20 cellular contexts compared by ENCODE assay signal in the genomic region with DNA sequence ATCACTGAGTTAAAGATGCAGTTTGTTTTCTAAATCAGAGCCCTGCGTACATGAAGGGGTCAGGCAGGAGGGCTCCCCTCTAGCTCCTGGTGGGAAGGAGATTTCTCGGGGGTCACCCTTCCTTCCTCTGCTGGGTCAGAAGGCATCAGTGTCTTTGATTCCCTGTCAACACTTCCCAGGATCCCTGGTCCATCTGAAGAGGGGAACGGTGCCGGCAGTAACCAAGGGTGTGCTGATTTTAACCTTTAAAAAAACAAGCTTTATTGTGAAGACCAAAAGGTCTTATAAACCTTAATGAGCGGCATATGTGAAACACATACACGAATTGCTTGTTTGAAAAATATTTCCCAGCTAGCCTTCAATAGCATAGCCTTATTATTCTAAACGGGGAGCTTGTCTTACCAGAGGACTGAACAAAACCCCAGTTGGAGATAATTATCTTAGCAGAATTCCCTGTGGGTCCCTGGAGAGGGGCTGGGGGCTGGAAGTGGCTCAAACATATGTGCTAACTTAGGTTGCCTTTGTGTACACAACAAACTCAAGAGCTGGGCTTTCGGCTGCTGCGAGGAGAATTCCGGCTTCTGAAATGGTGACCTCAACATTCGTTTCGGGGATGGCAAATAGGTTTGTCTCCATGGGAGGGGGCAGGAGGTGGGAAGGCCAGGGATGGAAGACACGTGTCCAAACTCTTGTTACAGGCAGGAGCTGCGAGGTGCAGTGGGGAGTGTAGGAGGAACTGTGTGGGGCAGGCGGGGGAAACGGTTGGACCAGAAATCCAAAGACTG.
"Had no signal": no experiment of that assay in that cellular context is flagged by ENCODE, and none has a peak within 500 bp of the region (broad histone marks: within the 10 kb centered on the region; RNA-seq: fewer than 3 reads in every experiment).

No MANE protein-coding gene starts in this region.

- ATAC-seq: activated CD8-positive, alpha-beta T cell treated with anti-CD3 and anti-CD28 coated beads, Interleukin-2, amount 10 ng/mL, durations not matched to agents 7 days and 5 days; left lobe of liver; pancreas; stimulated activated effector memory CD8-positive, alpha-beta T cell treated with anti-CD3 and anti-CD28 coated beads, Interleukin-12 subunit alpha, Interleukin-12 subunit beta, amount 100 ng/mL, for 72 hours; upper lobe of right lung had no signal

- H3K36me3 Mint-ChIP-seq: brain; stimulated activated effector memory CD8-positive, alpha-beta T cell treated with anti-CD3 and anti-CD28 coated beads, Interleukin-12 subunit alpha, Interleukin-12 subunit beta, amount 100 ng/mL, for 72 hours had no signal

- H3K4me3 Mint-ChIP-seq: activated CD4-positive, alpha-beta T cell treated with anti-CD3 and anti-CD28 coated beads, Interleukin-2, amount 10 ng/mL, durations not matched to agents 24 days and 14 days; activated CD8-positive, alpha-beta T cell treated with anti-CD3 and anti-CD28 coated beads, Interleukin-2, amount 10 ng/mL, durations not matched to agents 7 days and 5 days; activated naive CD4-positive, alpha-beta T cell treated with anti-CD3 and anti-CD28 coated beads for 36 hours; activated T-cell treated with anti-CD3 and anti-CD28 coated beads, Interleukin-2, amount 50 U/mL, for 24 hours; central memory CD8-positive, alpha-beta T cell; stimulated activated effector memory CD8-positive, alpha-beta T cell treated with anti-CD3 and anti-CD28 coated beads, Interleukin-12 subunit alpha, Interleukin-12 subunit beta, amount 100 ng/mL, for 72 hours had no signal

- DNase-seq: activated CD4-positive, alpha-beta T cell treated with anti-CD3 and anti-CD28 coated beads, Interleukin-2, amount 10 ng/mL, durations not matched to agents 24 days and 14 days; activated CD8-positive, alpha-beta T cell treated with anti-CD3 and anti-CD28 coated beads, Interleukin-2, amount 10 ng/mL, durations not matched to agents 7 days and 5 days; activated naive CD4-positive, alpha-beta T cell treated with anti-CD3 and anti-CD28 coated beads for 36 hours; activated T-cell treated with anti-CD3 and anti-CD28 coated beads, Interleukin-2, amount 50 U/mL, for 24 hours; anterior cingulate cortex; foreskin keratinocyte; hippocampal formation; mammary epithelial cell; pancreas; sigmoid colon; stimulated activated CD4-positive, alpha-beta T cell treated with anti-CD3 and anti-CD28 coated beads, Interleukin-4, amount 100 ng/mL, for 24 hours; stomach; T1000; upper lobe of right lung had no signal

- H3K4me1 Mint-ChIP-seq: activated CD4-positive, alpha-beta T cell treated with anti-CD3 and anti-CD28 coated beads, Interleukin-2, amount 10 ng/mL, durations not matched to agents 24 days and 14 days; central memory CD8-positive, alpha-beta T cell; stimulated activated effector memory CD8-positive, alpha-beta T cell treated with anti-CD3 and anti-CD28 coated beads, Interleukin-12 subunit alpha, Interleukin-12 subunit beta, amount 100 ng/mL, for 72 hours had no signal

- H3K27ac Mint-ChIP-seq: activated CD4-positive, alpha-beta T cell treated with anti-CD3 and anti-CD28 coated beads, Interleukin-2, amount 10 ng/mL, durations not matched to agents 24 days and 14 days; activated CD8-positive, alpha-beta T cell treated with anti-CD3 and anti-CD28 coated beads, Interleukin-2, amount 10 ng/mL, durations not matched to agents 7 days and 5 days; activated naive CD4-positive, alpha-beta T cell treated with anti-CD3 and anti-CD28 coated beads for 36 hours; activated T-cell treated with anti-CD3 and anti-CD28 coated beads, Interleukin-2, amount 50 U/mL, for 24 hours; stimulated activated effector memory CD8-positive, alpha-beta T cell treated with anti-CD3 and anti-CD28 coated beads, Interleukin-12 subunit alpha, Interleukin-12 subunit beta, amount 100 ng/mL, for 72 hours had no signal

- H3K4me1 ChIP-seq: colonic mucosa, foreskin keratinocyte, pancreas, sigmoid colon, stomach, upper lobe of right lung had no signal

- H3K27ac ChIP-seq: colonic mucosa, foreskin keratinocyte, neutrophil, pancreas, sigmoid colon, stomach, upper lobe of right lung had no signal

- H3K9me3 Mint-ChIP-seq: activated CD4-positive, alpha-beta T cell treated with anti-CD3 and anti-CD28 coated beads, Interleukin-2, amount 10 ng/mL, durations not matched to agents 24 days and 14 days; activated naive CD4-positive, alpha-beta T cell treated with anti-CD3 and anti-CD28 coated beads for 36 hours; activated T-cell treated with anti-CD3 and anti-CD28 coated beads, Interleukin-2, amount 50 U/mL, for 24 hours; central memory CD8-positive, alpha-beta T cell; stimulated activated effector memory CD8-positive, alpha-beta T cell treated with anti-CD3 and anti-CD28 coated beads, Interleukin-12 subunit alpha, Interleukin-12 subunit beta, amount 100 ng/mL, for 72 hours had no signal

- H3K27me3 ChIP-seq: colonic mucosa, foreskin keratinocyte, neutrophil, pancreas, sigmoid colon, stomach, upper lobe of right lung had no signal

- H3K9me3 ChIP-seq: colonic mucosa, neutrophil, pancreas, sigmoid colon, stomach, upper lobe of right lung had no signal

- H3K27me3 Mint-ChIP-seq: activated CD4-positive, alpha-beta T cell treated with anti-CD3 and anti-CD28 coated beads, Interleukin-2, amount 10 ng/mL, durations not matched to agents 24 days and 14 days had no signal

- H3K36me3 ChIP-seq: colonic mucosa, neutrophil, pancreas, sigmoid colon, stomach, upper lobe of right lung had no signal

- H3K4me3 ChIP-seq: colonic mucosa, pancreas, sigmoid colon, stomach, upper lobe of right lung had no signal
